In genomic region chr2:59302683-59303082, GRCh38 we compare ENCODE assay signal across 3 cellular contexts.
TF ChIP-seq lines count a peak whose summit lies in the region.

No MANE protein-coding gene starts in this region.

TF ChIP-seq in GM23338, 12 proteins besides CTCF, POLR2A, EP300 and RAD21:
- TF ChIP-seq ZNF462 (CRISPR knock-in tag; IDR thresholded peaks at IDR 0.05) (no peak), STAT1 (IDR thresholded peaks at IDR 0.05; ENCODE audit: unreplicated experiment) (no peak), CREB1 (CRISPR knock-in tag; IDR thresholded peaks at IDR 0.05; ENCODE audit: low read depth) (no peak)

TF ChIP-seq in IMR-90, 13 proteins besides CTCF, POLR2A, EP300 and RAD21:
- TF ChIP-seq CEBPB (IDR thresholded peaks at IDR 0.05; ENCODE audit: low read depth, low read length) (peak; percentile 50; the same call in 1 of the 2 replicates), MXI1 (IDR thresholded peaks at IDR 0.05; ENCODE audit: borderline replicate concordance, low read depth, low read length) (no peak)

TF ChIP-seq in neural cell, 6 proteins besides CTCF, POLR2A, EP300 and RAD21:
- TF ChIP-seq POLR2AphosphoS5 (IDR thresholded peaks at IDR 0.05) (no peak), MXI1 (conservative IDR thresholded peaks at IDR 0.05; ENCODE audit: poor library complexity, severe bottlenecking) (no peak), SMC3 (conservative IDR thresholded peaks at IDR 0.05; ENCODE audit: poor library complexity) (no peak), TAF1 (IDR thresholded peaks at IDR 0.05; ENCODE audit: low read depth) (no peak), EZH2 (IDR thresholded peaks at IDR 0.05; ENCODE audit: borderline replicate concordance, insufficient read depth, low read length, poor library complexity, severe bottlenecking) (no peak), REST (IDR thresholded peaks at IDR 0.05; ENCODE audit: borderline replicate concordance) (no peak)
